Comparison of ENCODE assay signal across 8 cellular contexts in the genomic region with DNA sequence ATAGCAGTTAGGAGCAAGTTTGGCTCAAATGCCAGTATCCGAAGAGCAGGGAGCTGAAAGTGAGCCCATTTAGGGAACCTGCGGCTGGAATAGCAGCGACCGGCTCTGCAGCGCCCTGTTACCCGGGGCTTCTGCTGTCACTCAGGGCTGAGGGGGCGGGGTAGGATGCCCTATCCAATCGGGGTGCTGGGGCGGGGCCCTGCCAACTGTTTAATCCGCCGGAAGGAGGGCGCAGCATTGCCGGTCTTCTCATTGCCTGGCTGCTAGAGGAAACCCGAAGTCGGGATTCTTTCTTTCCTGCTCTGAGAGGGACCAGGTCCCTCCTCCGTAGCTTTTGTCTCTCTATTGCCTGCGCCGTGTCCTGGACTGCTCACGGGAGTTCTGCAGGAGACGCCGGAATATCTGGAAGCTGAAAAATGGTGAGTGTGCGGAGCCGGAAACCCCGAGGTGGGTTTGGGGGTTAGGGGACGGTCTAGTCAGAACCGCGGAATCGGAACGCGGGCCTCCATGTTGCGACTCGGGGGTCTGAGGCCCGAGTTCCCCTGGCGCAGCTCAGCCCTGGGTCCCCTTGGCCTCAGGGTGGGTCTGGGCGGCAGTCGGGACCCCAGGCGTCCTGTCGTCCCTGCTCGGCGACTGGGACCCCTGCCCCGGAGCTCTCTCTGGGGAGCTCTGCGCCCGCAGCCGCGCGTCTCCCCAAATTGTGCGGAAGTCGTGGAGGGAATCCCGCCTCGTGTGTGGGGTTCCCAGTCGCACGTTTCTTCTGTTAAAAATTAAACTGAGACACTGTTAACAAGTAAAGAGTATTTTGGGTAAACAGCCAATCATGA. TPM values are rescaled to one million over a fixed set of nuclear protein-coding genes. Genes with fewer than 3 reads are reported as not detected.
DNase-seq lines count a peak whose midpoint lies in the region; ATAC-seq and TF ChIP-seq lines count a peak whose summit lies in the region.

No MANE protein-coding gene starts in this region.

- BruUV-seq in A673 (replicated peaks; lab: Mats Ljungman, UMichigan): TSS peak; percentile 39

- H3K36me3 Mint-ChIP-seq in activated CD4-positive, alpha-beta T cell treated with anti-CD3 and anti-CD28 coated beads, Interleukin-2, amount 10 ng/mL, durations not matched to agents 7 days and 5 days (ENCODE audit: low read depth): peaks cover 13% of the 10 kb centered on the region

- peak overlapping the region; percentile 98 for H3K27ac Mint-ChIP-seq in activated CD4-positive, alpha-beta T cell treated with anti-CD3 and anti-CD28 coated beads, Interleukin-2, amount 10 ng/mL, durations not matched to agents 7 days and 5 days

- H3K9me3 ChIP-seq in A673 (ENCODE audit: low read depth, low read length, poor library complexity, severe bottlenecking) (peaks cover 2% of the 10 kb centered on the region), right lobe of liver (no peaks in the 10 kb centered on the region)

- TF ChIP-seq POLR2A in right lobe of liver (IDR thresholded peaks at IDR 0.05): peak; percentile 72

- WGBS in right lobe of liver (ENCODE audit: insufficient coverage, low coverage, low lambda C conversion rate, missing lambda C conversion rate): under 1% methylated on average over 21 of the region's 52 CpGs

- H3K36me3 ChIP-seq in A673 (ENCODE audit: insufficient read depth, low read length, poor library complexity, severe bottlenecking) (no peaks in the 10 kb centered on the region), right lobe of liver (no peaks in the 10 kb centered on the region)

- H3K27me3 ChIP-seq in A673 (replicated peaks; ENCODE audit: insufficient read depth, low read depth, low read length, poor library complexity) (no peaks in the 10 kb centered on the region), right lobe of liver (no peaks in the 10 kb centered on the region)

- peaks cover 9% of the 10 kb centered on the region for H3K9me3 Mint-ChIP-seq in activated CD4-positive, alpha-beta T cell treated with anti-CD3 and anti-CD28 coated beads, Interleukin-2, amount 10 ng/mL, durations not matched to agents 7 days and 5 days

- CTCF ChIA-PET in A673 (lab: Charles Lee): interaction anchor here (0.6 to 2.6 kb wide), 7 partner anchors 23 to 190 kb away, joined by 3 to 16 read pairs (median 4); a partner anchor contains a TSS
- CTCF ChIA-PET in activated CD4-positive, alpha-beta T cell treated with anti-CD3 and anti-CD28 coated beads, Interleukin-2, amount 10 ng/mL, durations not matched to agents 7 days and 5 days (lab: Charles Lee): interaction anchor here (0.6 to 4.8 kb wide), 9 partner anchors 42 to 245 kb away, joined by 3 to 42 read pairs (median 4); a partner anchor contains a TSS

- H3K4me1 ChIP-seq in A673 (ENCODE audit: insufficient read depth, low read length, poor library complexity, severe bottlenecking) (no peaks in the 10 kb centered on the region), right lobe of liver (no peaks in the 10 kb centered on the region)

- H3K4me1 Mint-ChIP-seq in activated CD4-positive, alpha-beta T cell treated with anti-CD3 and anti-CD28 coated beads, Interleukin-2, amount 10 ng/mL, durations not matched to agents 7 days and 5 days: peaks cover 21% of the 10 kb centered on the region

- H3K4me3 Mint-ChIP-seq in activated CD4-positive, alpha-beta T cell treated with anti-CD3 and anti-CD28 coated beads, Interleukin-2, amount 10 ng/mL, durations not matched to agents 7 days and 5 days: peak overlapping the region; percentile 98

- no peaks in the 10 kb centered on the region for H3K27me3 Mint-ChIP-seq in activated CD4-positive, alpha-beta T cell treated with anti-CD3 and anti-CD28 coated beads, Interleukin-2, amount 10 ng/mL, durations not matched to agents 7 days and 5 days

- peak overlapping the region; percentile 77 for H3K27ac ChIP-seq in A673 (ENCODE audit: low read depth, low read length, poor library complexity, severe bottlenecking)
- peak overlapping the region; percentile 77 to 81 (median 78) for H3K27ac ChIP-seq in right lobe of liver

- DNase-seq in A673 (ENCODE audit: low spot score) (peak; percentile 98), NCI-H526 (lab: John Stamatoyannopoulos, UW) (peak; percentile 88 to 95), dermis blood vessel endothelial cell (peak; percentile 90), right lobe of liver (peak; percentile 94 to 97 (median 97))
- peak; percentile 96 for DNase-seq in activated CD4-positive, alpha-beta T cell treated with anti-CD3 and anti-CD28 coated beads, Interleukin-2, amount 10 ng/mL, durations not matched to agents 7 days and 5 days
- DNase-seq in stimulated activated CD4-positive, alpha-beta T cell treated with anti-CD3 and anti-CD28 coated beads, Interleukin-4, amount 100 ng/mL, for 1 hour: peak; percentile 95

- peak overlapping the region; percentile 65 for H3K4me3 ChIP-seq in A673 (ENCODE audit: low read depth, low read length, poor library complexity, severe bottlenecking)
- H3K4me3 ChIP-seq in right lobe of liver: peak overlapping the region; percentile 74 to 91 (median 79)

- TF ChIP-seq CTCF in A673 (conservative IDR thresholded peaks at IDR 0.05; ENCODE audit: low read depth, low read length) (no peak), right lobe of liver (IDR thresholded peaks at IDR 0.05) (no peak)

- POLR2A ChIA-PET in A673 (lab: Charles Lee; ENCODE audit: low non-redundant PET): interaction anchor here (0.6 kb wide), 1 partner anchor 144 kb away, joined by 3 read pairs; no protein-coding TSS in a partner anchor
- POLR2A ChIA-PET in activated CD4-positive, alpha-beta T cell treated with anti-CD3 and anti-CD28 coated beads, Interleukin-2, amount 10 ng/mL, durations not matched to agents 7 days and 5 days (lab: Charles Lee): interaction anchor here (1.0 to 1.2 kb wide), 3 partner anchors 12 to 64 kb away, joined by 3 to 5 read pairs (median 5); no protein-coding TSS in a partner anchor

- ATAC-seq in GM18907 (IDR thresholded peaks at IDR 0.05; ENCODE audit: unreplicated experiment) (peak; percentile 72), HG03280 (IDR thresholded peaks at IDR 0.05; ENCODE audit: unreplicated experiment) (peak; percentile 93), right lobe of liver (peak; percentile 99)

- intact Hi-C loops in A673 (cut with micrococcal nuclease; ENCODE audit: unreplicated experiment) (loop anchor here (2.0 to 5.0 kb wide), 3 partner anchors 63 to 190 kb away; a partner anchor contains a TSS), right lobe of liver (cut with DNase I) (loop anchor here in 1 of 2 donors (10.0 kb wide), 1 partner anchor 103 kb away; a partner anchor contains a TSS)

RNA-seq across cellular contexts. Expression of a gene that starts 22.8 kb away (rescaled TPM):
- 0.24 TPM in 1 of 2 replicates, not detected in the other for total RNA-seq in A673 (2021)
- total RNA-seq in activated CD4-positive, alpha-beta T cell treated with anti-CD3 and anti-CD28 coated beads, Interleukin-2, amount 10 ng/mL, durations not matched to agents 7 days and 5 days: 1 to 10 TPM; 1.9 to 2.1 TPM
- 1.6 and 3.1 TPM in 2 replicates for total RNA-seq in dermis blood vessel endothelial cell
- 1 to 10 TPM in 2 of 6 experiments, under 1 TPM in 4; 0.25 to 2.6 (median 0.70) TPM for total RNA-seq in right lobe of liver

RNA-seq across cellular contexts. Expression of a gene that starts 47.9 kb away (rescaled TPM):
- total RNA-seq in A673 (2021): 2.2 and 3.0 TPM in 2 replicates
- total RNA-seq in activated CD4-positive, alpha-beta T cell treated with anti-CD3 and anti-CD28 coated beads, Interleukin-2, amount 10 ng/mL, durations not matched to agents 7 days and 5 days: under 1 TPM; 0.10 to 0.33 TPM
- total RNA-seq in dermis blood vessel endothelial cell: 2.0 and 2.6 TPM in 2 replicates
- total RNA-seq in right lobe of liver: 1 to 10 TPM; 1.1 to 7.4 (median 2.5) TPM

Comparison
In these comparisons a context has a peak if more than half of its experiments do, and no peak if none do; other contexts are left out.
1. Peak in every context shown above with its lines: DNase-seq, ATAC-seq, H3K4me3 ChIP-seq and H3K27ac ChIP-seq.